ENCODE assay signal across 9 cellular contexts in genomic region chr4:74632634-74633033, GRCh38.
A peak's percentile ranks its signal among the peaks of the same experiment; 100 is the strongest.
DNase-seq lines count a peak whose midpoint lies in the region; ATAC-seq and TF ChIP-seq lines count a peak whose summit lies in the region.
"Had no signal": no experiment of that assay in that cellular context is flagged by ENCODE, and none has a peak within 500 bp of the region (broad histone marks: within the 10 kb centered on the region; RNA-seq: fewer than 3 reads in every experiment).

No MANE protein-coding gene starts in this region.

- peak overlapping the region; percentile 39 for H3K4me3 Mint-ChIP-seq in activated T-helper 17 cell treated with anti-CD3 and anti-CD28 coated beads, Interleukin-2, amount 50 U/mL, for 72 hours

- peak; percentile 12 for DNase-seq in AG04449 (ENCODE audit: low read depth, low spot score)
- DNase-seq in LoVo (ENCODE audit: low spot score) = peak; percentile 93
- DNase-seq in mucosa of gallbladder (ENCODE audit: low spot score) = peak; percentile 50
- DNase-seq in iPS-NIHi11 (ENCODE audit: low spot score) = no peak
- no peak for DNase-seq in NCI-H2227 (lab: John Stamatoyannopoulos, UW; ENCODE audit: unreplicated experiment)

- CTCF ChIA-PET in AG04449 (lab: Yijun Ruan, JAX) = no interaction called here

- peaks cover 14% of the 10 kb centered on the region for H3K4me1 Mint-ChIP-seq in activated T-helper 17 cell treated with anti-CD3 and anti-CD28 coated beads, Interleukin-2, amount 50 U/mL, for 72 hours

- H3K36me3 Mint-ChIP-seq in activated T-helper 17 cell treated with anti-CD3 and anti-CD28 coated beads, Interleukin-2, amount 50 U/mL, for 72 hours (ENCODE audit: low read depth) = no peaks in the 10 kb centered on the region

- no peak overlapping the region for H3K4me3 ChIP-seq in AG04449 (ENCODE audit: low read depth, low read length)
- H3K4me3 ChIP-seq: Peyer's patch had no signal

- peaks cover 3% of the 10 kb centered on the region for H3K27me3 Mint-ChIP-seq in activated T-helper 17 cell treated with anti-CD3 and anti-CD28 coated beads, Interleukin-2, amount 50 U/mL, for 72 hours

- no peak overlapping the region for H3K27ac Mint-ChIP-seq in activated T-helper 17 cell treated with anti-CD3 and anti-CD28 coated beads, Interleukin-2, amount 50 U/mL, for 72 hours

- no peak for TF ChIP-seq CTCF in AG04449 (IDR thresholded peaks at IDR 0.05; ENCODE audit: insufficient read depth, low read length, missing control alignments)

- POLR2A ChIA-PET in AG04449 (lab: Yijun Ruan, JAX) = no interaction called here

- peak; percentile 88 for ATAC-seq in activated T-helper 17 cell treated with anti-CD3 and anti-CD28 coated beads, Interleukin-2, amount 50 U/mL, for 72 hours (replicated peaks)
- ATAC-seq in HG03469 (IDR thresholded peaks at IDR 0.05; ENCODE audit: unreplicated experiment) (no peak), GM19455 (IDR thresholded peaks at IDR 0.05; ENCODE audit: unreplicated experiment) (no peak)

- H3K9me3 Mint-ChIP-seq in activated T-helper 17 cell treated with anti-CD3 and anti-CD28 coated beads, Interleukin-2, amount 50 U/mL, for 72 hours = no peaks in the 10 kb centered on the region

Comparison
In these comparisons a context has a peak if more than half of its experiments do, and no peak if none do; other contexts are left out.
1. DNase-seq: peak in AG04449 (single experiment), LoVo (single experiment) and mucosa of gallbladder (single experiment); none in iPS-NIHi11 (single experiment) and NCI-H2227 (single experiment).